ENCODE assay signal across 1 cellular context in the genomic region with DNA sequence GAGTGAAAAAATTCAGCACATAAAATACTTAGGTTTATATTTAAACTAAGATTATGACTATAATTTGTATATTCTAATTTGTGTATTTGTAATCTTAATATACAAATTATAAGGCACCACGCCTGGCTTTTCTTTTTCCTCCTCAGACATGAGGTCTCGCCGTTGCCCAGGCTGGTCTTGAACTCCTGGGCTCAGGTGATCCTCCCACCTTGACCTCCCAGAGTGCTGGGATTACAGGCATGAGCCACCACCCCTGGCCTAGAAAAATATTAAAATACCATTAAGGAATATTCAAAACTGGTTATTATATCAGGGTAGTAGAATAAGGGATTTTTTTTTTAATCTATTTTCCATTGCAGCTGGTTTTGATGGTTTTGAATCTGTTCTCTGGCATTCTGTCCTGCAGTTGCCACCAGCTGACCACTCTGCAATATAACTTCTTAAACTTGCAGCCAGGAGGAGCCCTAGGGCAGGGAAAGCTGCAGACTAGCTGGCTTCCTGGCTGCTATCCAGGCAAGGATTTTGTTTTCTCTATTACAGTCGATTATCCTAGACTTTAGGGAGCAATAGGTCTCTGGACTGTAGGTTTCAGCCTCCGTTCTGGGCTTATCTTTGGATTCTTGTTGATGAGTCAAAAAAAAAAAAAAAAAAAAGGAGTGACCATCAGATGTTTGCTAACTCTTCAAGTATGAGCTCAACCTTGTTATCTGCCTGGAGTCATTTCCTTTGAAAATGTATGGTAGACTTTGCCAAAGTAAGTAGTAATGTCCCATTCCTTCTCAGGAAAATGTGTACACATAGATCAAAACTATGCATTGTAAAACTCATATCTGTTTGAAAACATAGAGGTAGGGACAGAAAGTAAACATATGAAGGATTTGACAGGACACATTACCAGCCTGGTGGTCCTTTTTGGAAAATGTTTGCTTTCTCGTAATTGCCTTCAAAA.
TF ChIP-seq lines count a peak whose summit lies in the region.

No MANE protein-coding gene starts in this region.

TF ChIP-seq in HepG2, 621 proteins besides CTCF, POLR2A, EP300 and RAD21 (continued from another document and continues in another):
- TF ChIP-seq, protein P1, sequence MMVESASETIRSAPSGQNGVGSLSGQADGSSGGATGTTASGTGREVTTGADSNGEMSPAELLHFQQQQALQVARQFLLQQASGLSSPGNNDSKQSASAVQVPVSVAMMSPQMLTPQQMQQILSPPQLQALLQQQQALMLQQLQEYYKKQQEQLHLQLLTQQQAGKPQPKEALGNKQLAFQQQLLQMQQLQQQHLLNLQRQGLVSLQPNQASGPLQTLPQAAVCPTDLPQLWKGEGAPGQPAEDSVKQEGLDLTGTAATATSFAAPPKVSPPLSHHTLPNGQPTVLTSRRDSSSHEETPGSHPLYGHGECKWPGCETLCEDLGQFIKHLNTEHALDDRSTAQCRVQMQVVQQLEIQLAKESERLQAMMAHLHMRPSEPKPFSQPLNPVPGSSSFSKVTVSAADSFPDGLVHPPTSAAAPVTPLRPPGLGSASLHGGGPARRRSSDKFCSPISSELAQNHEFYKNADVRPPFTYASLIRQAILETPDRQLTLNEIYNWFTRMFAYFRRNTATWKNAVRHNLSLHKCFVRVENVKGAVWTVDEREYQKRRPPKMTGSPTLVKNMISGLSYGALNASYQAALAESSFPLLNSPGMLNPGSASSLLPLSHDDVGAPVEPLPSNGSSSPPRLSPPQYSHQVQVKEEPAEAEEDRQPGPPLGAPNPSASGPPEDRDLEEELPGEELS (CRISPR knock-in tag; IDR thresholded peaks at IDR 0.05) = peak; percentile 35; the same call in 1 of the 2 replicates
- TF ChIP-seq NFKBIZ (CRISPR knock-in tag; IDR thresholded peaks at IDR 0.05) (no peak), ARNT2 (CRISPR knock-in tag; IDR thresholded peaks at IDR 0.05; ENCODE audit: low read depth) (no peak), ZNF274 (CRISPR knock-in tag; IDR thresholded peaks at IDR 0.05) (no peak), GLI4 (CRISPR knock-in tag; IDR thresholded peaks at IDR 0.05; ENCODE audit: borderline replicate concordance) (no peak), ZNF337 (CRISPR knock-in tag; IDR thresholded peaks at IDR 0.05; ENCODE audit: borderline replicate concordance, low read depth) (0 out of 2 replicates have a peak, but pooled peaks have one; percentile 36), NFIB (CRISPR knock-in tag; IDR thresholded peaks at IDR 0.05; ENCODE audit: borderline replicate concordance) (no peak), MED8 (CRISPR knock-in tag; IDR thresholded peaks at IDR 0.05; ENCODE audit: insufficient replicate concordance) (no peak), ZNF839 (CRISPR knock-in tag; IDR thresholded peaks at IDR 0.05; ENCODE audit: borderline replicate concordance) (no peak), ZNF124 (CRISPR knock-in tag; IDR thresholded peaks at IDR 0.05) (no peak), RFX5 (IDR thresholded peaks at IDR 0.05; ENCODE audit: low read depth, low read length) (no peak), ZNF773 (CRISPR knock-in tag; IDR thresholded peaks at IDR 0.05; ENCODE audit: borderline replicate concordance) (no peak), NR1H2 (CRISPR knock-in tag; IDR thresholded peaks at IDR 0.05; ENCODE audit: borderline replicate concordance, low read depth) (no peak), ZNF136 (CRISPR knock-in tag; IDR thresholded peaks at IDR 0.05; ENCODE audit: low read depth) (no peak), ZNF484 (CRISPR knock-in tag; IDR thresholded peaks at IDR 0.05; ENCODE audit: borderline replicate concordance, low read depth) (no peak), KLF6 (CRISPR knock-in tag; IDR thresholded peaks at IDR 0.05) (no peak), ZNF605 (CRISPR knock-in tag; IDR thresholded peaks at IDR 0.05) (no peak), ZNF121 (CRISPR knock-in tag; IDR thresholded peaks at IDR 0.05) (no peak), ZMYM4 (CRISPR knock-in tag; IDR thresholded peaks at IDR 0.05) (no peak), HOXA7 (CRISPR knock-in tag; IDR thresholded peaks at IDR 0.05) (no peak), KMT2A (CRISPR knock-in tag; IDR thresholded peaks at IDR 0.05) (no peak), ZNF761 (CRISPR knock-in tag; conservative IDR thresholded peaks at IDR 0.05) (no peak), RNF2 (conservative IDR thresholded peaks at IDR 0.05; ENCODE audit: low read depth) (no peak), ONECUT2 (CRISPR knock-in tag; IDR thresholded peaks at IDR 0.05) (no peak), ZBTB1 (CRISPR knock-in tag; IDR thresholded peaks at IDR 0.05; ENCODE audit: borderline replicate concordance) (no peak), ZNF556 (CRISPR knock-in tag; IDR thresholded peaks at IDR 0.05; ENCODE audit: borderline replicate concordance) (no peak), ZNF446 (CRISPR knock-in tag; IDR thresholded peaks at IDR 0.05) (no peak), PAWR (CRISPR knock-in tag; IDR thresholded peaks at IDR 0.05; ENCODE audit: borderline replicate concordance) (no peak), MTF1 (CRISPR knock-in tag; IDR thresholded peaks at IDR 0.05) (no peak), TRIM24 (CRISPR knock-in tag; IDR thresholded peaks at IDR 0.05) (no peak), SRSF9 (IDR thresholded peaks at IDR 0.05; ENCODE audit: borderline replicate concordance, insufficient read depth, low read depth, low read length, poor library complexity, severe bottlenecking) (no peak), SETDB1 (CRISPR knock-in tag; IDR thresholded peaks at IDR 0.05; ENCODE audit: borderline replicate concordance) (no peak)
- TF ChIP-seq, protein P2, sequence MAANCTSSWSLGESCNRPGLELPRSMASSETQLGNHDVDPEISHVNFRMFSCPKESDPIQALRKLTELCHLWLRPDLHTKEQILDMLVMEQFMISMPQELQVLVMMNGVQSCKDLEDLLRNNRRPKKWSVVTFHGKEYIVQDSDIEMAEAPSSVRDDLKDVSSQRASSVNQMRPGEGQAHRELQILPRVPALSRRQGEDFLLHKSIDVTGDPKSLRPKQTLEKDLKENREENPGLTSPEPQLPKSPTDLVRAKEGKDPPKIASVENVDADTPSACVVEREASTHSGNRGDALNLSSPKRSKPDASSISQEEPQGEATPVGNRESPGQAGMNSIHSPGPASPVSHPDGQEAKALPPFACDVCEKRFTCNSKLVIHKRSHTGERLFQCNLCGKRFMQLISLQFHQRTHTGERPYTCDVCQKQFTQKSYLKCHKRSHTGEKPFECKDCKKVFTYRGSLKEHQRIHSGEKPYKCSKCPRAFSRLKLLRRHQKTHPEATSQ (CRISPR knock-in tag; IDR thresholded peaks at IDR 0.05; ENCODE audit: borderline replicate concordance) = no peak
- TF ChIP-seq, protein P3, sequence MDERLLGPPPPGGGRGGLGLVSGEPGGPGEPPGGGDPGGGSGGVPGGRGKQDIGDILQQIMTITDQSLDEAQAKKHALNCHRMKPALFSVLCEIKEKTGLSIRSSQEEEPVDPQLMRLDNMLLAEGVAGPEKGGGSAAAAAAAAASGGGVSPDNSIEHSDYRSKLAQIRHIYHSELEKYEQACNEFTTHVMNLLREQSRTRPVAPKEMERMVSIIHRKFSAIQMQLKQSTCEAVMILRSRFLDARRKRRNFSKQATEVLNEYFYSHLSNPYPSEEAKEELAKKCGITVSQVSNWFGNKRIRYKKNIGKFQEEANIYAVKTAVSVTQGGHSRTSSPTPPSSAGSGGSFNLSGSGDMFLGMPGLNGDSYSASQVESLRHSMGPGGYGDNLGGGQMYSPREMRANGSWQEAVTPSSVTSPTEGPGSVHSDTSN (CRISPR knock-in tag; IDR thresholded peaks at IDR 0.05) = no peak
- TF ChIP-seq, protein P4, sequence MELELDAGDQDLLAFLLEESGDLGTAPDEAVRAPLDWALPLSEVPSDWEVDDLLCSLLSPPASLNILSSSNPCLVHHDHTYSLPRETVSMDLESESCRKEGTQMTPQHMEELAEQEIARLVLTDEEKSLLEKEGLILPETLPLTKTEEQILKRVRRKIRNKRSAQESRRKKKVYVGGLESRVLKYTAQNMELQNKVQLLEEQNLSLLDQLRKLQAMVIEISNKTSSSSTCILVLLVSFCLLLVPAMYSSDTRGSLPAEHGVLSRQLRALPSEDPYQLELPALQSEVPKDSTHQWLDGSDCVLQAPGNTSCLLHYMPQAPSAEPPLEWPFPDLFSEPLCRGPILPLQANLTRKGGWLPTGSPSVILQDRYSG (CRISPR knock-in tag; IDR thresholded peaks at IDR 0.05) = no peak
- TF ChIP-seq, protein P5, sequence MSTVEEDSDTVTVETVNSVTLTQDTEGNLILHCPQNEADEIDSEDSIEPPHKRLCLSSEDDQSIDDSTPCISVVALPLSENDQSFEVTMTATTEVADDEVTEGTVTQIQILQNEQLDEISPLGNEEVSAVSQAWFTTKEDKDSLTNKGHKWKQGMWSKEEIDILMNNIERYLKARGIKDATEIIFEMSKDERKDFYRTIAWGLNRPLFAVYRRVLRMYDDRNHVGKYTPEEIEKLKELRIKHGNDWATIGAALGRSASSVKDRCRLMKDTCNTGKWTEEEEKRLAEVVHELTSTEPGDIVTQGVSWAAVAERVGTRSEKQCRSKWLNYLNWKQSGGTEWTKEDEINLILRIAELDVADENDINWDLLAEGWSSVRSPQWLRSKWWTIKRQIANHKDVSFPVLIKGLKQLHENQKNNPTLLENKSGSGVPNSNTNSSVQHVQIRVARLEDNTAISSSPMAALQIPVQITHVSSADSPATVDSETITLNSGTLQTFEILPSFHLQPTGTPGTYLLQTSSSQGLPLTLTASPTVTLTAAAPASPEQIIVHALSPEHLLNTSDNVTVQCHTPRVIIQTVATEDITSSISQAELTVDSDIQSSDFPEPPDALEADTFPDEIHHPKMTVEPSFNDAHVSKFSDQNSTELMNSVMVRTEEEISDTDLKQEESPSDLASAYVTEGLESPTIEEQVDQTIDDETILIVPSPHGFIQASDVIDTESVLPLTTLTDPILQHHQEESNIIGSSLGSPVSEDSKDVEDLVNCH (CRISPR knock-in tag; IDR thresholded peaks at IDR 0.05) = no peak
- TF ChIP-seq, protein P6, sequence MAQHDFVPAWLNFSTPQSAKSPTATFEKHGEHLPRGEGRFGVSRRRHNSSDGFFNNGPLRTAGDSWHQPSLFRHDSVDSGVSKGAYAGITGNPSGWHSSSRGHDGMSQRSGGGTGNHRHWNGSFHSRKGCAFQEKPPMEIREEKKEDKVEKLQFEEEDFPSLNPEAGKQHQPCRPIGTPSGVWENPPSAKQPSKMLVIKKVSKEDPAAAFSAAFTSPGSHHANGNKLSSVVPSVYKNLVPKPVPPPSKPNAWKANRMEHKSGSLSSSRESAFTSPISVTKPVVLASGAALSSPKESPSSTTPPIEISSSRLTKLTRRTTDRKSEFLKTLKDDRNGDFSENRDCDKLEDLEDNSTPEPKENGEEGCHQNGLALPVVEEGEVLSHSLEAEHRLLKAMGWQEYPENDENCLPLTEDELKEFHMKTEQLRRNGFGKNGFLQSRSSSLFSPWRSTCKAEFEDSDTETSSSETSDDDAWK (CRISPR knock-in tag; IDR thresholded peaks at IDR 0.05) = no peak
- TF ChIP-seq, protein P7, sequence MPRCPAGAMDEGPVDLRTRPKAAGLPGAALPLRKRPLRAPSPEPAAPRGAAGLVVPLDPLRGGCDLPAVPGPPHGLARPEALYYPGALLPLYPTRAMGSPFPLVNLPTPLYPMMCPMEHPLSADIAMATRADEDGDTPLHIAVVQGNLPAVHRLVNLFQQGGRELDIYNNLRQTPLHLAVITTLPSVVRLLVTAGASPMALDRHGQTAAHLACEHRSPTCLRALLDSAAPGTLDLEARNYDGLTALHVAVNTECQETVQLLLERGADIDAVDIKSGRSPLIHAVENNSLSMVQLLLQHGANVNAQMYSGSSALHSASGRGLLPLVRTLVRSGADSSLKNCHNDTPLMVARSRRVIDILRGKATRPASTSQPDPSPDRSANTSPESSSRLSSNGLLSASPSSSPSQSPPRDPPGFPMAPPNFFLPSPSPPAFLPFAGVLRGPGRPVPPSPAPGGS (CRISPR knock-in tag; IDR thresholded peaks at IDR 0.05) = no peak
- TF ChIP-seq, protein P8, sequence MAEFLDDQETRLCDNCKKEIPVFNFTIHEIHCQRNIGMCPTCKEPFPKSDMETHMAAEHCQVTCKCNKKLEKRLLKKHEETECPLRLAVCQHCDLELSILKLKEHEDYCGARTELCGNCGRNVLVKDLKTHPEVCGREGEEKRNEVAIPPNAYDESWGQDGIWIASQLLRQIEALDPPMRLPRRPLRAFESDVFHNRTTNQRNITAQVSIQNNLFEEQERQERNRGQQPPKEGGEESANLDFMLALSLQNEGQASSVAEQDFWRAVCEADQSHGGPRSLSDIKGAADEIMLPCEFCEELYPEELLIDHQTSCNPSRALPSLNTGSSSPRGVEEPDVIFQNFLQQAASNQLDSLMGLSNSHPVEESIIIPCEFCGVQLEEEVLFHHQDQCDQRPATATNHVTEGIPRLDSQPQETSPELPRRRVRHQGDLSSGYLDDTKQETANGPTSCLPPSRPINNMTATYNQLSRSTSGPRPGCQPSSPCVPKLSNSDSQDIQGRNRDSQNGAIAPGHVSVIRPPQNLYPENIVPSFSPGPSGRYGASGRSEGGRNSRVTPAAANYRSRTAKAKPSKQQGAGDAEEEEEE (CRISPR knock-in tag; IDR thresholded peaks at IDR 0.05; ENCODE audit: borderline replicate concordance) = no peak
- TF ChIP-seq, protein P9, sequence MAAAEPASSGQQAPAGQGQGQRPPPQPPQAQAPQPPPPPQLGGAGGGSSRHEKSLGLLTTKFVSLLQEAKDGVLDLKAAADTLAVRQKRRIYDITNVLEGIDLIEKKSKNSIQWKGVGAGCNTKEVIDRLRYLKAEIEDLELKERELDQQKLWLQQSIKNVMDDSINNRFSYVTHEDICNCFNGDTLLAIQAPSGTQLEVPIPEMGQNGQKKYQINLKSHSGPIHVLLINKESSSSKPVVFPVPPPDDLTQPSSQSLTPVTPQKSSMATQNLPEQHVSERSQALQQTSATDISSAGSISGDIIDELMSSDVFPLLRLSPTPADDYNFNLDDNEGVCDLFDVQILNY (CRISPR knock-in tag; conservative IDR thresholded peaks at IDR 0.05) = no peak
- TF ChIP-seq, protein P10, sequence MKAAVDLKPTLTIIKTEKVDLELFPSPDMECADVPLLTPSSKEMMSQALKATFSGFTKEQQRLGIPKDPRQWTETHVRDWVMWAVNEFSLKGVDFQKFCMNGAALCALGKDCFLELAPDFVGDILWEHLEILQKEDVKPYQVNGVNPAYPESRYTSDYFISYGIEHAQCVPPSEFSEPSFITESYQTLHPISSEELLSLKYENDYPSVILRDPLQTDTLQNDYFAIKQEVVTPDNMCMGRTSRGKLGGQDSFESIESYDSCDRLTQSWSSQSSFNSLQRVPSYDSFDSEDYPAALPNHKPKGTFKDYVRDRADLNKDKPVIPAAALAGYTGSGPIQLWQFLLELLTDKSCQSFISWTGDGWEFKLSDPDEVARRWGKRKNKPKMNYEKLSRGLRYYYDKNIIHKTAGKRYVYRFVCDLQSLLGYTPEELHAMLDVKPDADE (CRISPR knock-in tag; IDR thresholded peaks at IDR 0.05) = no peak
- TF ChIP-seq, protein P11, sequence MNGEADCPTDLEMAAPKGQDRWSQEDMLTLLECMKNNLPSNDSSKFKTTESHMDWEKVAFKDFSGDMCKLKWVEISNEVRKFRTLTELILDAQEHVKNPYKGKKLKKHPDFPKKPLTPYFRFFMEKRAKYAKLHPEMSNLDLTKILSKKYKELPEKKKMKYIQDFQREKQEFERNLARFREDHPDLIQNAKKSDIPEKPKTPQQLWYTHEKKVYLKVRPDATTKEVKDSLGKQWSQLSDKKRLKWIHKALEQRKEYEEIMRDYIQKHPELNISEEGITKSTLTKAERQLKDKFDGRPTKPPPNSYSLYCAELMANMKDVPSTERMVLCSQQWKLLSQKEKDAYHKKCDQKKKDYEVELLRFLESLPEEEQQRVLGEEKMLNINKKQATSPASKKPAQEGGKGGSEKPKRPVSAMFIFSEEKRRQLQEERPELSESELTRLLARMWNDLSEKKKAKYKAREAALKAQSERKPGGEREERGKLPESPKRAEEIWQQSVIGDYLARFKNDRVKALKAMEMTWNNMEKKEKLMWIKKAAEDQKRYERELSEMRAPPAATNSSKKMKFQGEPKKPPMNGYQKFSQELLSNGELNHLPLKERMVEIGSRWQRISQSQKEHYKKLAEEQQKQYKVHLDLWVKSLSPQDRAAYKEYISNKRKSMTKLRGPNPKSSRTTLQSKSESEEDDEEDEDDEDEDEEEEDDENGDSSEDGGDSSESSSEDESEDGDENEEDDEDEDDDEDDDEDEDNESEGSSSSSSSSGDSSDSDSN (CRISPR knock-in tag; IDR thresholded peaks at IDR 0.05) = no peak
